Comparison of ENCODE assay signal across 26 cellular contexts in genomic region chr5:42843675-42844292, GRCh38. TPM values are rescaled to one million over a fixed set of nuclear protein-coding genes. Genes with fewer than 3 reads are reported as not detected.
"Had no signal": no experiment of that assay in that cellular context is flagged by ENCODE, and none has a peak within 500 bp of the region (broad histone marks: within the 10 kb centered on the region; RNA-seq: fewer than 3 reads in every experiment).

No MANE protein-coding gene starts in this region.

- H3K36me3 ChIP-seq: breast epithelium, neutrophil, sigmoid colon, stomach, suprapubic skin, tibial nerve had no signal

- H3K36me3 Mint-ChIP-seq: activated CD4-positive, alpha-beta memory T cell treated with anti-CD3 and anti-CD28 coated beads for 36 hours; stimulated activated memory B cell treated with anti-CD40 and anti-IgM and Interleukin-4, amounts not matched to agents 10 μg/mL and 1 μg/mL and 100 μg/mL, for 72 hours; T-cell had no signal

- H3K27ac Mint-ChIP-seq: activated CD4-positive, alpha-beta memory T cell treated with anti-CD3 and anti-CD28 coated beads for 36 hours; activated CD4-positive, alpha-beta T cell treated with anti-CD3 and anti-CD28 coated beads, Interleukin-2, amount 10 ng/mL, durations not matched to agents 24 days and 14 days; nephron progenitor cell; stimulated activated memory B cell treated with anti-CD40 and anti-IgM and Interleukin-4, amounts not matched to agents 10 μg/mL and 1 μg/mL and 100 μg/mL, for 72 hours; T-cell had no signal

- H3K4me1 Mint-ChIP-seq: activated CD4-positive, alpha-beta T cell treated with anti-CD3 and anti-CD28 coated beads, Interleukin-2, amount 10 ng/mL, durations not matched to agents 24 days and 14 days; nephron progenitor cell; stimulated activated memory B cell treated with anti-CD40 and anti-IgM and Interleukin-4, amounts not matched to agents 10 μg/mL and 1 μg/mL and 100 μg/mL, for 72 hours; T-cell had no signal

- H3K27ac ChIP-seq: neutrophil, stomach, suprapubic skin, VCaP had no signal

- H3K27me3 ChIP-seq: breast epithelium, neutrophil, sigmoid colon, stomach, suprapubic skin, tibial nerve had no signal

- H3K9me3 Mint-ChIP-seq: activated CD4-positive, alpha-beta T cell treated with anti-CD3 and anti-CD28 coated beads, Interleukin-2, amount 10 ng/mL, durations not matched to agents 24 days and 14 days; stimulated activated memory B cell treated with anti-CD40 and anti-IgM and Interleukin-4, amounts not matched to agents 10 μg/mL and 1 μg/mL and 100 μg/mL, for 72 hours; T-cell had no signal

- H3K9me3 ChIP-seq: breast epithelium, mucosa of descending colon, neutrophil, sigmoid colon, stomach, suprapubic skin, tibial nerve had no signal

- H3K27me3 Mint-ChIP-seq: activated CD4-positive, alpha-beta memory T cell treated with anti-CD3 and anti-CD28 coated beads for 36 hours had no signal

- H3K4me3 Mint-ChIP-seq: activated CD4-positive, alpha-beta memory T cell treated with anti-CD3 and anti-CD28 coated beads for 36 hours; activated CD4-positive, alpha-beta T cell treated with anti-CD3 and anti-CD28 coated beads, Interleukin-2, amount 10 ng/mL, durations not matched to agents 24 days and 14 days; nephron progenitor cell; stimulated activated memory B cell treated with anti-CD40 and anti-IgM and Interleukin-4, amounts not matched to agents 10 μg/mL and 1 μg/mL and 100 μg/mL, for 72 hours; T-cell had no signal

- ATAC-seq: mucosa of descending colon; stimulated activated memory B cell treated with anti-CD40 and anti-IgM and Interleukin-4, amounts not matched to agents 10 μg/mL and 1 μg/mL and 100 μg/mL, for 72 hours; T-cell had no signal

- H3K4me3 ChIP-seq: breast epithelium, lung, mucosa of descending colon, sigmoid colon, smooth muscle cell, stomach, suprapubic skin, tibial nerve had no signal

- DNase-seq: activated CD4-positive, alpha-beta memory T cell treated with anti-CD3 and anti-CD28 coated beads for 36 hours; activated CD4-positive, alpha-beta T cell treated with anti-CD3 and anti-CD28 coated beads, Interleukin-2, amount 10 ng/mL, durations not matched to agents 24 days and 14 days; activated CD4-positive, CD25-positive, alpha-beta regulatory T cell treated with anti-CD3 and anti-CD28 coated beads, Interleukin-2, amount 50 U/mL, for 72 hours; activated CD8-positive, alpha-beta memory T cell treated with anti-CD3 and anti-CD28 coated beads, Interleukin-2, amount 50 U/mL, for 4 hours; activated gamma-delta T cell; activated naive CD4-positive, alpha-beta T cell treated with anti-CD3 and anti-CD28 coated beads, Interleukin-2, amount 50 U/mL, for 16 hours; activated T-cell treated with anti-CD3 and anti-CD28 coated beads, Interleukin-2, amount 50 U/mL, for 1 hour; central memory CD4-positive, alpha-beta T cell; head of caudate nucleus; mucosa of descending colon; nephron progenitor cell; sigmoid colon; stimulated activated CD4-positive, alpha-beta T cell treated with anti-CD3 and anti-CD28 coated beads, Interleukin-1b, Interleukin-23, amount 100 ng/mL, for 48 hours; stimulated activated CD4-positive, alpha-beta T cell treated with anti-CD3 and anti-CD28 coated beads, Interleukin-4, amount 100 ng/mL, for 4 hours; stimulated activated CD8-positive, alpha-beta memory T cell treated with anti-CD3 and anti-CD28 coated beads, Interleukin-4, amount 100 ng/mL, for 48 hours; stomach; T-cell had no signal

RNA-seq across cellular contexts. Expression of gene SELENOP, which starts 32.1 kb away (rescaled TPM):
- total RNA-seq: activated CD4-positive, alpha-beta memory T cell treated with anti-CD3 and anti-CD28 coated beads for 36 hours; activated CD4-positive, alpha-beta T cell treated with anti-CD3 and anti-CD28 coated beads, Interleukin-2, amount 10 ng/mL, durations not matched to agents 24 days and 14 days; activated CD8-positive, alpha-beta memory T cell treated with anti-CD3 and anti-CD28 coated beads for 36 hours had no signal
